In the genomic region with DNA sequence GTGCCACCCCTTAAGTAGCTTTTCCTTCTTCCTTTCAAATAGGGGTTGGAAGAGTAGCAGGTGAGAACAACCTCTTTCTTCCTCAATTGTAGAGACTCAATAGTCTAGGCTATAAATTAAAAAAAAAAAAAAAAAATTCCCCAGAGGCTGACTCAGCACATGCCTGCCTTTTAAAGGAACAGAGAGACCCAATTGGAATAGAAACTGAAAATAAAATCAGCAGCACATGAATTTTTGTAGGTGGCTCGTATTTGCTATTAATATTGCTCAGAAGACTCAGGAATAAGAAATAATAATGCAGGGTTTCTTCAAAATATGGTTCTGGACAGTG, we compare ENCODE assay signal across 8 cellular contexts. TPM values are rescaled to one million over a fixed set of nuclear protein-coding genes. Genes with fewer than 3 reads are reported as not detected.
DNase-seq lines count a peak whose midpoint lies in the region; ATAC-seq and TF ChIP-seq lines count a peak whose summit lies in the region.

No MANE protein-coding gene starts in this region.

- no peak for TF ChIP-seq POLR2A in transverse colon (IDR thresholded peaks at IDR 0.05)

- H3K27ac Mint-ChIP-seq in activated CD4-positive, alpha-beta memory T cell treated with anti-CD3 and anti-CD28 coated beads for 36 hours = peak overlapping the region; percentile 87

- POLR2A ChIA-PET in activated CD4-positive, alpha-beta memory T cell treated with anti-CD3 and anti-CD28 coated beads for 36 hours (lab: Charles Lee) = interaction anchor here (0.7 to 0.9 kb wide), 2 partner anchors 8 to 39 kb away, joined by 3 to 4 read pairs; no protein-coding TSS in a partner anchor

- H3K9me3 ChIP-seq in transverse colon = no peaks in the 10 kb centered on the region

- DNase-seq in COLO829 (ENCODE audit: low spot score) (peak; percentile 77), hepatic stellate cell (ENCODE audit: low spot score) (peak; percentile 49), transverse colon (no peak), ureter (ENCODE audit: low spot score) (no peak), D341Med (ENCODE audit: low spot score) (no peak)
- DNase-seq in activated CD4-positive, alpha-beta memory T cell treated with anti-CD3 and anti-CD28 coated beads for 36 hours = no peak

- H3K36me3 ChIP-seq in transverse colon = no peaks in the 10 kb centered on the region

- CTCF ChIA-PET in activated CD4-positive, alpha-beta memory T cell treated with anti-CD3 and anti-CD28 coated beads for 36 hours (lab: Charles Lee) = interaction anchor here (0.7 to 2.5 kb wide), 4 partner anchors 47 to 88 kb away, joined by 3 to 13 read pairs (median 8); no protein-coding TSS in a partner anchor

- no peaks in the 10 kb centered on the region for H3K27me3 ChIP-seq in transverse colon

- H3K4me1 ChIP-seq in transverse colon = peaks cover 55 to 80% (median 74%) of the 10 kb centered on the region in 4 donors

- no peak for TF ChIP-seq CTCF in transverse colon (IDR thresholded peaks at IDR 0.05)

- H3K9me3 Mint-ChIP-seq in activated CD4-positive, alpha-beta memory T cell treated with anti-CD3 and anti-CD28 coated beads for 36 hours = no peaks in the 10 kb centered on the region

- peaks cover 93% of the 10 kb centered on the region for H3K4me1 Mint-ChIP-seq in activated CD4-positive, alpha-beta memory T cell treated with anti-CD3 and anti-CD28 coated beads for 36 hours (ENCODE audit: low read depth)

- peaks cover 6% of the 10 kb centered on the region for H3K36me3 Mint-ChIP-seq in activated CD4-positive, alpha-beta memory T cell treated with anti-CD3 and anti-CD28 coated beads for 36 hours

- H3K4me3 ChIP-seq in transverse colon = peak overlapping the region in 2 of 4 donors; percentile 1 to 35

- H3K27ac ChIP-seq in transverse colon = peak overlapping the region; percentile 55 to 76 (median 72)

- H3K27me3 Mint-ChIP-seq in activated CD4-positive, alpha-beta memory T cell treated with anti-CD3 and anti-CD28 coated beads for 36 hours = no peaks in the 10 kb centered on the region

- intact Hi-C loops in activated CD4-positive, alpha-beta memory T cell treated with anti-CD3 and anti-CD28 coated beads for 36 hours (cut with micrococcal nuclease) = loop anchor here (1.0 to 5.0 kb wide), 5 partner anchors 9 to 109 kb away; a partner anchor contains a TSS
- intact Hi-C loops in transverse colon (cut with DNase I; ENCODE audit: low total_unique reads) = no loop called here

- in situ Hi-C loops in transverse colon (cut with MboI; ENCODE audit: low pct_ligation_motif_present in 1 of 4, low pct_unique_long_range_greater_than_20kb in 1 of 4, low sequenced_read_pairs in 3 of 4) = no loop called here

- peak overlapping the region; percentile 76 for H3K4me3 Mint-ChIP-seq in activated CD4-positive, alpha-beta memory T cell treated with anti-CD3 and anti-CD28 coated beads for 36 hours

- ATAC-seq in HG03159 (IDR thresholded peaks at IDR 0.05; ENCODE audit: unreplicated experiment) (peak; percentile 46), HG03457 (IDR thresholded peaks at IDR 0.05; ENCODE audit: unreplicated experiment) (no peak)

- TF ChIP-seq EP300 in transverse colon (IDR thresholded peaks at IDR 0.05; ENCODE audit: low read depth) = no peak

- 0 to 2% methylated on average over 1 of the region's 1 CpG for WGBS in transverse colon (ENCODE audit: low coverage in 1 of 2), 2 donors

RNA-seq across cellular contexts. Expression of a gene that starts 19.3 kb away (rescaled TPM):
- total RNA-seq in activated CD4-positive, alpha-beta memory T cell treated with anti-CD3 and anti-CD28 coated beads for 36 hours = 100 to 1,000 TPM; 128 TPM
- total RNA-seq in transverse colon = 10 to 100 TPM; 29.6 to 52.3 (median 36.9) TPM
- 54.5 TPM for total RNA-seq in ureter

Comparison
In these comparisons a context has a peak if more than half of its experiments do, and no peak if none do; other contexts are left out.
1. DNase-seq: peak in COLO829 (single experiment) and hepatic stellate cell (single experiment); none in activated CD4-positive, alpha-beta memory T cell treated with anti-CD3 and anti-CD28 coated beads for 36 hours (single experiment), transverse colon (single experiment), ureter (single experiment) and D341Med (single experiment).